Comparison of ENCODE assay signal across 8 cellular contexts in the genomic region with DNA sequence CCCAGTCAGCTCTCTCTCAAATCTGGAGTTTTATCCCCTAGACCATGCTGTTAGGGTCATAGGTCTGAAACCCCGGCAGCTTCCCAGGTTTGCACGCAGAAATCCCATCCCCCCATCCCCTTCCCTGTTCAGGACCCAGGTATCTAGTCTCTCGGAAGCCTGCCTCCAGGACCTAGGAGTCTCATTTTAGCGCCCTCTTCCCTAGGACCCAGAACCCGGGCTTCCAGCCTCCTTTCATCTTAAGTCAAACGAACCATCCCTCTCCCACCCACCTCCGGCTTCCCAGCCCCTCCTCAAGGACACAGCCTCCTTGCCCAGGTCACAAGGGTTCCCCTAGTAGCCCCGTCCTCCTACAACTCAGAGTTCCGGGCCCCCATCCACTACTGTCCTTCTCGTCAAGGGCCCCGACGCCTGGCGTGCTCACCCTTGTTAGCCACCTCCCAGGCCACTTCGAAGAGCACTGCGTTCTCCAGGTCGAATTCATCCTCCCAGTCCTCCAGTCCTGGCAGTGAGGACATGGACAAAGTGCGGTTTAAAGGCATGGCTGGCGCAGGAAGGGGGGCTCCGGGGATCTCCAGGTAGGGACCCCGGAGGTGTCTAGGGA. TPM values are rescaled to one million over a fixed set of nuclear protein-coding genes. Genes with fewer than 3 reads are reported as not detected.
A peak's percentile ranks its signal among the peaks of the same experiment; 100 is the strongest.
DNase-seq lines count a peak whose midpoint lies in the region; ATAC-seq and TF ChIP-seq lines count a peak whose summit lies in the region.

No MANE protein-coding gene starts in this region.

- H3K27me3 ChIP-seq in breast epithelium (no peaks in the 10 kb centered on the region), liver (ENCODE audit: control insufficient read depth in 4 of 4, insufficient read depth in 4 of 4, low read length in 3 of 4) (no peaks in the 10 kb centered on the region), thymus (ENCODE audit: control insufficient read depth, insufficient read depth) (no peaks in the 10 kb centered on the region)

- intact Hi-C loops in breast epithelium (cut with DNase I; ENCODE audit: low total_unique reads), result no loop called here

- H3K27ac ChIP-seq in KOPT-K1 (ENCODE audit: low read depth, low read length, poor library complexity, severe bottlenecking) (peak overlapping the region; percentile 89), breast epithelium (peak overlapping the region; percentile 89 to 93), liver (ENCODE audit: low read depth in 1 of 2, low read length in 2 of 2) (peak overlapping the region; percentile 89 to 99), thymus (ENCODE audit: low read depth) (peak overlapping the region; percentile 83)

- DNase-seq in DMS53 (lab: John Stamatoyannopoulos, UW), result peak; percentile 84
- no peak for DNase-seq in DMS53 treated with DMSO at 0.1 percent for 48 hours (lab: John Stamatoyannopoulos, UW; ENCODE audit: unreplicated experiment)
- no peak for DNase-seq in breast epithelium (ENCODE audit: low spot score in 2 of 2)
- no peak for DNase-seq in activated effector memory CD4-positive, alpha-beta T cell treated with Interleukin-2 at 50 U/mL for 16 hours

- H3K36me3 ChIP-seq in KOPT-K1 (ENCODE audit: insufficient read depth, low read length) (peaks cover 21% of the 10 kb centered on the region; the same call in 1 of the 2 replicates), breast epithelium (no peaks in the 10 kb centered on the region), liver (ENCODE audit: control insufficient read depth in 4 of 4, insufficient read depth in 3 of 4, low read depth in 1 of 4, low read length in 3 of 4) (peaks cover 2 to 8% (median 4%) of the 10 kb centered on the region in 4 donors), thymus (ENCODE audit: control insufficient read depth, insufficient read depth) (peaks cover 20% of the 10 kb centered on the region)

- H3K9ac ChIP-seq in liver (ENCODE audit: low read depth in 1 of 2, low read length in 2 of 2), result peak overlapping the region; percentile 60 to 98

- H3K9me3 ChIP-seq in KOPT-K1 (ENCODE audit: insufficient read depth, low read length, poor library complexity, severe bottlenecking) (no peaks in the 10 kb centered on the region), breast epithelium (no peaks in the 10 kb centered on the region), liver (ENCODE audit: control insufficient read depth in 4 of 4, low read length in 3 of 4) (no peaks in the 10 kb centered on the region), thymus (ENCODE audit: control insufficient read depth) (no peaks in the 10 kb centered on the region)

- ATAC-seq in GM19397 (IDR thresholded peaks at IDR 0.05; ENCODE audit: unreplicated experiment), result no peak

- no peak for TF ChIP-seq RAD21 in liver (IDR thresholded peaks at IDR 0.05)

- TF ChIP-seq CTCF in breast epithelium (IDR thresholded peaks at IDR 0.05), result no peak
- no peak for TF ChIP-seq CTCF in liver (IDR thresholded peaks at IDR 0.05; ENCODE audit: low read depth, low read length, missing input control)

- H3K4me1 ChIP-seq in breast epithelium (peaks cover 10 to 19% of the 10 kb centered on the region in 2 donors), liver (ENCODE audit: control insufficient read depth in 4 of 4, insufficient read depth in 4 of 4, low read length in 3 of 4) (peaks cover 12 to 28% (median 17%) of the 10 kb centered on the region in 4 donors), thymus (ENCODE audit: control insufficient read depth, insufficient read depth, low read length) (peaks cover 20% of the 10 kb centered on the region)

- under 1% methylated on average over 20 of the region's 20 CpGs for WGBS in liver
- WGBS in thymus, result 1% methylated on average over 20 of the region's 20 CpGs

- peak overlapping the region; percentile 80 to 88 (median 85) for H3K4me3 ChIP-seq in breast epithelium
- peak overlapping the region; percentile 58 to 96 (median 71) for H3K4me3 ChIP-seq in liver (ENCODE audit: low read depth in 1 of 3, low read length in 3 of 3)
- H3K4me3 ChIP-seq in thymus (ENCODE audit: low read length), result peak overlapping the region; percentile 61

- no peak for TF ChIP-seq POLR2A in breast epithelium (IDR thresholded peaks at IDR 0.05)

TF ChIP-seq in liver, 16 proteins besides CTCF, POLR2A, EP300 and RAD21:
- TF ChIP-seq, protein P1, sequence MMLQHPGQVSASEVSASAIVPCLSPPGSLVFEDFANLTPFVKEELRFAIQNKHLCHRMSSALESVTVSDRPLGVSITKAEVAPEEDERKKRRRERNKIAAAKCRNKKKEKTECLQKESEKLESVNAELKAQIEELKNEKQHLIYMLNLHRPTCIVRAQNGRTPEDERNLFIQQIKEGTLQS (IDR thresholded peaks at IDR 0.05), result no peak
- no peak for TF ChIP-seq GABPA (IDR thresholded peaks at IDR 0.05 in 1 of 2, conservative IDR thresholded peaks at IDR 0.05 in 1 of 2)
- TF ChIP-seq, protein P2, sequence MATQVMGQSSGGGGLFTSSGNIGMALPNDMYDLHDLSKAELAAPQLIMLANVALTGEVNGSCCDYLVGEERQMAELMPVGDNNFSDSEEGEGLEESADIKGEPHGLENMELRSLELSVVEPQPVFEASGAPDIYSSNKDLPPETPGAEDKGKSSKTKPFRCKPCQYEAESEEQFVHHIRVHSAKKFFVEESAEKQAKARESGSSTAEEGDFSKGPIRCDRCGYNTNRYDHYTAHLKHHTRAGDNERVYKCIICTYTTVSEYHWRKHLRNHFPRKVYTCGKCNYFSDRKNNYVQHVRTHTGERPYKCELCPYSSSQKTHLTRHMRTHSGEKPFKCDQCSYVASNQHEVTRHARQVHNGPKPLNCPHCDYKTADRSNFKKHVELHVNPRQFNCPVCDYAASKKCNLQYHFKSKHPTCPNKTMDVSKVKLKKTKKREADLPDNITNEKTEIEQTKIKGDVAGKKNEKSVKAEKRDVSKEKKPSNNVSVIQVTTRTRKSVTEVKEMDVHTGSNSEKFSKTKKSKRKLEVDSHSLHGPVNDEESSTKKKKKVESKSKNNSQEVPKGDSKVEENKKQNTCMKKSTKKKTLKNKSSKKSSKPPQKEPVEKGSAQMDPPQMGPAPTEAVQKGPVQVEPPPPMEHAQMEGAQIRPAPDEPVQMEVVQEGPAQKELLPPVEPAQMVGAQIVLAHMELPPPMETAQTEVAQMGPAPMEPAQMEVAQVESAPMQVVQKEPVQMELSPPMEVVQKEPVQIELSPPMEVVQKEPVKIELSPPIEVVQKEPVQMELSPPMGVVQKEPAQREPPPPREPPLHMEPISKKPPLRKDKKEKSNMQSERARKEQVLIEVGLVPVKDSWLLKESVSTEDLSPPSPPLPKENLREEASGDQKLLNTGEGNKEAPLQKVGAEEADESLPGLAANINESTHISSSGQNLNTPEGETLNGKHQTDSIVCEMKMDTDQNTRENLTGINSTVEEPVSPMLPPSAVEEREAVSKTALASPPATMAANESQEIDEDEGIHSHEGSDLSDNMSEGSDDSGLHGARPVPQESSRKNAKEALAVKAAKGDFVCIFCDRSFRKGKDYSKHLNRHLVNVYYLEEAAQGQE (IDR thresholded peaks at IDR 0.05), result no peak
- TF ChIP-seq JUND (IDR thresholded peaks at IDR 0.05), result no peak
- no peak for TF ChIP-seq NR2F2 (IDR thresholded peaks at IDR 0.05)
- TF ChIP-seq EGR1 (IDR thresholded peaks at IDR 0.05; ENCODE audit: low read depth in 2 of 2), result no peak
- no peak for TF ChIP-seq HNF4G (IDR thresholded peaks at IDR 0.05)
- no peak for TF ChIP-seq RXRA (IDR thresholded peaks at IDR 0.05)
- TF ChIP-seq HNF4A (conservative IDR thresholded peaks at IDR 0.05), result no peak
- TF ChIP-seq, protein P3, sequence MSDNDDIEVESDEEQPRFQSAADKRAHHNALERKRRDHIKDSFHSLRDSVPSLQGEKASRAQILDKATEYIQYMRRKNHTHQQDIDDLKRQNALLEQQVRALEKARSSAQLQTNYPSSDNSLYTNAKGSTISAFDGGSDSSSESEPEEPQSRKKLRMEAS (IDR thresholded peaks at IDR 0.05), result no peak
- no peak for TF ChIP-seq YY1 (IDR thresholded peaks at IDR 0.05)

RNA-seq across cellular contexts. Expression of a gene that starts 0.4 kb away (rescaled TPM):
- 10 to 100 TPM; 24.0 to 26.4 (median 24.6) TPM for total RNA-seq in breast epithelium
- 1 to 10 TPM; 8.4 to 8.7 TPM for total RNA-seq in liver
- polyA plus RNA-seq in liver, result 1 to 10 TPM; 2.6 to 4.2 TPM
- 22.2 TPM for polyA plus RNA-seq in thymus

RNA-seq across cellular contexts. Expression of a gene that starts 1.0 kb away (rescaled TPM):
- total RNA-seq in breast epithelium (100 to 1,000 TPM in 1 of 3 donors, 10 to 100 TPM in 2; 74.1 to 104 (median 84.0) TPM), liver (10 to 100 TPM; 52.5 to 80.1 TPM)
- polyA plus RNA-seq in liver (10 to 100 TPM; 29.6 to 46.7 TPM), thymus (52.0 TPM)

RNA-seq across cellular contexts. Expression of a gene that starts 24.2 kb away (rescaled TPM):
- total RNA-seq in breast epithelium, result not detected
- total RNA-seq in liver, result not detected
- not detected for polyA plus RNA-seq in liver
- polyA plus RNA-seq in thymus, result 1.2 TPM

RNA-seq across cellular contexts. Expression of a gene that starts 27.6 kb away (rescaled TPM):
- total RNA-seq in breast epithelium, result over 10,000 TPM in 1 of 3 donors, 1,000 to 10,000 TPM in 2; 3,861 to 12,429 (median 4,028) TPM
- total RNA-seq in liver, result 1,000 to 10,000 TPM; 2,528 to 9,360 TPM
- polyA plus RNA-seq in liver, result over 10,000 TPM; 15,042 to 16,395 TPM
- polyA plus RNA-seq in thymus, result 8,316 TPM

RNA-seq across cellular contexts. Expression of a gene that starts 31.5 kb away (rescaled TPM):
- total RNA-seq in breast epithelium (not detected), liver (not detected)
- polyA plus RNA-seq in liver (not detected), thymus (0.37 TPM)
